Comparison of ENCODE assay signal across 21 cellular contexts in the genomic region with DNA sequence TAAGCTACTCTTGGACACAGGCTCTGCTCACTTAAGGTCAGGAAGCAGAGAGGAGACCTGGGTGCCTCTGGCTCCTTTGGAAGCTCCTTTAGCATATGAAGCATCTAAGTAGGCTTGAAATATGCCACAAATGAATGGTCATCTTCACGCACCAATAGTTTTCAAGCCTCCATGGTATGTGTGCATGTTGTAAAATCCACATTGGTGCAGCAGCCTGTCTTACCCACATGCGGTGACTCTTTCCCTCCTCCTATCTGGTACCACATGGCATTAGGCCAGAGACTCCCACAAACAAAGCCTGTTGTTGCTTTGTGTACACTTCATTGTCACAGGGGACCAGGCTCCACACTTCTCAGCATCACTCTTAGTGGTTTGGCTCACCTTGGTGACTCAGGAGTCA.
DNase-seq lines count a peak whose midpoint lies in the region; ATAC-seq lines count a peak whose summit lies in the region.
"Had no signal": no experiment of that assay in that cellular context is flagged by ENCODE, and none has a peak within 500 bp of the region (broad histone marks: within the 10 kb centered on the region; RNA-seq: fewer than 3 reads in every experiment).

No MANE protein-coding gene starts in this region.

- no peaks in the 10 kb centered on the region for H3K27me3 Mint-ChIP-seq in activated T-cell treated with anti-CD3 and anti-CD28 coated beads, Interleukin-2, amount 50 U/mL, for 24 hours

- DNase-seq in NCI-H2107 treated with DMSO at 0.1 percent for 48 hours (lab: John Stamatoyannopoulos, UW; ENCODE audit: unreplicated experiment) (peak; percentile 2), NCI-H2107 (lab: John Stamatoyannopoulos, UW) (no peak), COR-L47 (lab: John Stamatoyannopoulos, UW) (peak; percentile 45), NCI-H69 (lab: John Stamatoyannopoulos, UW) (peak; percentile 63), kidney tubule cell (ENCODE audit: low spot score) (peak; percentile 91), SIG-M5 treated with dmso at 0.1 percent for 504 hours (lab: John Stamatoyannopoulos, UW; ENCODE audit: unreplicated experiment) (no peak)
- DNase-seq in activated T-cell treated with anti-CD3 and anti-CD28 coated beads, Interleukin-2, amount 50 U/mL, for 24 hours = no peak
- DNase-seq: DMS 273 treated with DMSO at 0.1 percent for 48 hours, GOT3, HCEC 1CT, IMR-90, MV-4-11, NCI-H1105 treated with DMSO at 0.1 percent for 48 hours, NCI-H1694 treated with DMSO at 0.1 percent for 48 hours, NCI-H2081 treated with DMSO at 0.1 percent for 48 hours, NCI-H226, NCI-H524 treated with DMSO at 0.1 percent for 48 hours, PC-9, SHP77 treated with DMSO at 0.1 percent for 48 hours, SK-N-SH had no signal

- no peaks in the 10 kb centered on the region for H3K36me3 Mint-ChIP-seq in activated T-cell treated with anti-CD3 and anti-CD28 coated beads, Interleukin-2, amount 50 U/mL, for 24 hours (ENCODE audit: low read depth)

- no peaks in the 10 kb centered on the region for H3K9me3 Mint-ChIP-seq in activated T-cell treated with anti-CD3 and anti-CD28 coated beads, Interleukin-2, amount 50 U/mL, for 24 hours

- no peak overlapping the region for H3K4me3 Mint-ChIP-seq in activated T-cell treated with anti-CD3 and anti-CD28 coated beads, Interleukin-2, amount 50 U/mL, for 24 hours

- H3K4me1 Mint-ChIP-seq in activated T-cell treated with anti-CD3 and anti-CD28 coated beads, Interleukin-2, amount 50 U/mL, for 24 hours (ENCODE audit: low read depth) = no peaks in the 10 kb centered on the region

- no peak for ATAC-seq in GM19452 (IDR thresholded peaks at IDR 0.05; ENCODE audit: unreplicated experiment)

- H3K27ac Mint-ChIP-seq in activated T-cell treated with anti-CD3 and anti-CD28 coated beads, Interleukin-2, amount 50 U/mL, for 24 hours = no peak overlapping the region

Comparison
In these comparisons a context has a peak if more than half of its experiments do, and no peak if none do; other contexts are left out.
1. DNase-seq: peak in NCI-H2107 treated with DMSO at 0.1 percent for 48 hours (single experiment), COR-L47 (single experiment), NCI-H69 (single experiment) and kidney tubule cell (single experiment); none in NCI-H2107 (single experiment), activated T-cell treated with anti-CD3 and anti-CD28 coated beads, Interleukin-2, amount 50 U/mL, for 24 hours (single experiment) and SIG-M5 treated with dmso at 0.1 percent for 504 hours (single experiment).